Comparison of ENCODE assay signal across 16 cellular contexts in genomic region chr2:74420006-74420405, GRCh38. TPM values are rescaled to one million over a fixed set of nuclear protein-coding genes. Genes with fewer than 3 reads are reported as not detected.
DNase-seq lines count a peak whose midpoint lies in the region; ATAC-seq and TF ChIP-seq lines count a peak whose summit lies in the region.
"Had no signal": no experiment of that assay in that cellular context is flagged by ENCODE, and none has a peak within 500 bp of the region (broad histone marks: within the 10 kb centered on the region; RNA-seq: fewer than 3 reads in every experiment).

No MANE protein-coding gene starts in this region.

- no peak for ATAC-seq in activated CD8-positive, alpha-beta T cell treated with anti-CD3 and anti-CD28 coated beads, Interleukin-2, amount 10 ng/mL, durations not matched to agents 7 days and 5 days
- no peak for ATAC-seq in naive thymus-derived CD8-positive, alpha-beta T cell
- ATAC-seq in GM21381 (IDR thresholded peaks at IDR 0.05; ENCODE audit: unreplicated experiment) = no peak
- ATAC-seq: left ventricle myocardium superior, psoas muscle had no signal

- no peak for DNase-seq in T-helper 2 cell treated with Interferon-gamma antibody and Interleukin-4, amounts not matched to agents 5 μg/mL and 100 μg/mL, for 36 hours (ENCODE audit: low spot score)
- DNase-seq in T-helper 2 cell = no peak
- DNase-seq in activated CD8-positive, alpha-beta T cell treated with anti-CD3 and anti-CD28 coated beads, Interleukin-2, amount 10 ng/mL, durations not matched to agents 7 days and 5 days = no peak
- peak in 2 of 10 donors; percentile 40 to 55 for DNase-seq in naive thymus-derived CD8-positive, alpha-beta T cell
- DNase-seq in amygdala (lab: John Stamatoyannopoulos, UW) = no peak
- no peak for DNase-seq in AML-193 (lab: John Stamatoyannopoulos, UW)
- DNase-seq: 8988T; activated CD4-positive, alpha-beta T cell treated with anti-CD3 and anti-CD28 coated beads for 48 hours; activated effector memory CD4-positive, alpha-beta T cell treated with anti-CD3 and anti-CD28 coated beads, Interleukin-2, amount 50 U/mL, for 16 hours; left ventricle myocardium superior; NCI-H187; NCI-H446; psoas muscle had no signal

- peaks cover 27% of the 10 kb centered on the region for H3K4me1 Mint-ChIP-seq in T-helper 2 cell treated with Interferon-gamma antibody and Interleukin-4, amounts not matched to agents 5 μg/mL and 100 μg/mL, for 36 hours (ENCODE audit: low read depth)
- peaks cover 40% of the 10 kb centered on the region for H3K4me1 Mint-ChIP-seq in activated CD8-positive, alpha-beta T cell treated with anti-CD3 and anti-CD28 coated beads, Interleukin-2, amount 10 ng/mL, durations not matched to agents 7 days and 5 days (ENCODE audit: low read depth)
- H3K4me1 Mint-ChIP-seq in naive thymus-derived CD8-positive, alpha-beta T cell = peaks cover 18 to 49% (median 33%) of the 10 kb centered on the region in 4 donors

- peaks cover 17% of the 10 kb centered on the region for H3K36me3 ChIP-seq in DOHH2 (ENCODE audit: control insufficient read depth, low read length)
- H3K36me3 ChIP-seq: breast epithelium had no signal

- H3K27ac Mint-ChIP-seq in T-helper 2 cell treated with Interferon-gamma antibody and Interleukin-4, amounts not matched to agents 5 μg/mL and 100 μg/mL, for 36 hours = peak overlapping the region; percentile 58
- peak overlapping the region; percentile 5 for H3K27ac Mint-ChIP-seq in activated CD8-positive, alpha-beta T cell treated with anti-CD3 and anti-CD28 coated beads, Interleukin-2, amount 10 ng/mL, durations not matched to agents 7 days and 5 days
- peak overlapping the region; percentile 93 to 100 (median 99) for H3K27ac Mint-ChIP-seq in naive thymus-derived CD8-positive, alpha-beta T cell

- H3K27me3 ChIP-seq in DOHH2 (ENCODE audit: control insufficient read depth, low read length) = peaks cover 12% of the 10 kb centered on the region
- H3K27me3 ChIP-seq: breast epithelium had no signal

- H3F3A ChIP-seq in DOHH2 (ENCODE audit: control insufficient read depth, insufficient read depth) = 0 out of 2 replicates have a peak, but pooled peaks cover 4% of the 10 kb centered on the region

- H3K9me2 ChIP-seq in DOHH2 (replicated peaks; ENCODE audit: control insufficient read depth, low read length) = no peaks in the 10 kb centered on the region

- H3K9me3 ChIP-seq in DOHH2 (ENCODE audit: control insufficient read depth, insufficient read depth, low read length) = no peaks in the 10 kb centered on the region
- H3K9me3 ChIP-seq: breast epithelium, psoas muscle had no signal

- H4K20me1 ChIP-seq in DOHH2 (ENCODE audit: control insufficient read depth, insufficient read depth, low read depth, low read length) = no peaks in the 10 kb centered on the region

- no peak overlapping the region for H3K27ac ChIP-seq in DOHH2 (ENCODE audit: low read depth, low read length)
- H3K27ac ChIP-seq: breast epithelium, psoas muscle had no signal

- H3K4me3 ChIP-seq in DOHH2 (ENCODE audit: low read length) = peak overlapping the region; percentile 98

- CTCF ChIA-PET in activated CD8-positive, alpha-beta T cell treated with anti-CD3 and anti-CD28 coated beads, Interleukin-2, amount 10 ng/mL, durations not matched to agents 7 days and 5 days (lab: Charles Lee) = interaction anchor here (1.0 kb wide), 1 partner anchor 166 kb away, joined by 3 read pairs; no protein-coding TSS in a partner anchor

- no peaks in the 10 kb centered on the region for H3K9me3 Mint-ChIP-seq in T-helper 2 cell treated with Interferon-gamma antibody and Interleukin-4, amounts not matched to agents 5 μg/mL and 100 μg/mL, for 36 hours
- no peaks in the 10 kb centered on the region for H3K9me3 Mint-ChIP-seq in activated CD8-positive, alpha-beta T cell treated with anti-CD3 and anti-CD28 coated beads, Interleukin-2, amount 10 ng/mL, durations not matched to agents 7 days and 5 days (ENCODE audit: insufficient read depth)
- no peaks in the 10 kb centered on the region for H3K9me3 Mint-ChIP-seq in naive thymus-derived CD8-positive, alpha-beta T cell

- POLR2A ChIA-PET in activated CD8-positive, alpha-beta T cell treated with anti-CD3 and anti-CD28 coated beads, Interleukin-2, amount 10 ng/mL, durations not matched to agents 7 days and 5 days (lab: Charles Lee) = no interaction called here
- POLR2A ChIA-PET in naive thymus-derived CD8-positive, alpha-beta T cell (lab: Charles Lee) = interaction anchor here (0.7 to 2.7 kb wide), 4 partner anchors 29 to 80 kb away, joined by 4 to 20 read pairs (median 6); partner anchors contain the start of genes CCDC142 and TTC31

- H3K4me3 Mint-ChIP-seq in T-helper 2 cell treated with Interferon-gamma antibody and Interleukin-4, amounts not matched to agents 5 μg/mL and 100 μg/mL, for 36 hours = peak overlapping the region; percentile 48
- H3K4me3 Mint-ChIP-seq in activated CD8-positive, alpha-beta T cell treated with anti-CD3 and anti-CD28 coated beads, Interleukin-2, amount 10 ng/mL, durations not matched to agents 7 days and 5 days = no peak overlapping the region
- peak overlapping the region; percentile 55 to 100 (median 88) for H3K4me3 Mint-ChIP-seq in naive thymus-derived CD8-positive, alpha-beta T cell

- peaks cover 55% of the 10 kb centered on the region for H3K4me1 ChIP-seq in DOHH2 (ENCODE audit: control insufficient read depth, low read length)
- H3K4me1 ChIP-seq: breast epithelium, psoas muscle had no signal

- H3K36me3 Mint-ChIP-seq in T-helper 2 cell treated with Interferon-gamma antibody and Interleukin-4, amounts not matched to agents 5 μg/mL and 100 μg/mL, for 36 hours (ENCODE audit: low read depth) = peaks cover 11% of the 10 kb centered on the region
- peaks cover 12% of the 10 kb centered on the region for H3K36me3 Mint-ChIP-seq in activated CD8-positive, alpha-beta T cell treated with anti-CD3 and anti-CD28 coated beads, Interleukin-2, amount 10 ng/mL, durations not matched to agents 7 days and 5 days (ENCODE audit: low read depth)
- peaks cover 0 to 2% (median 0%) of the 10 kb centered on the region in 3 donors for H3K36me3 Mint-ChIP-seq in naive thymus-derived CD8-positive, alpha-beta T cell

- peak overlapping the region; percentile 100 for H3K4me2 ChIP-seq in DOHH2 (ENCODE audit: low read length)

- H3K27me3 Mint-ChIP-seq in T-helper 2 cell treated with Interferon-gamma antibody and Interleukin-4, amounts not matched to agents 5 μg/mL and 100 μg/mL, for 36 hours (ENCODE audit: low read depth) = no peaks in the 10 kb centered on the region
- H3K27me3 Mint-ChIP-seq in activated CD8-positive, alpha-beta T cell treated with anti-CD3 and anti-CD28 coated beads, Interleukin-2, amount 10 ng/mL, durations not matched to agents 7 days and 5 days (ENCODE audit: low read depth) = no peaks in the 10 kb centered on the region
- H3K27me3 Mint-ChIP-seq in naive thymus-derived CD8-positive, alpha-beta T cell = no peaks in the 10 kb centered on the region

- H3K79me2 ChIP-seq in DOHH2 (ENCODE audit: control insufficient read depth, low read length) = peaks cover 13% of the 10 kb centered on the region

- TF ChIP-seq CTCF in DOHH2 (IDR thresholded peaks at IDR 0.05; ENCODE audit: low read depth, low read length, poor library complexity, severe bottlenecking) = no peak

RNA-seq across cellular contexts. Expression of gene C2orf81, which starts 1.4 kb away (rescaled TPM):
- total RNA-seq in activated CD8-positive, alpha-beta T cell treated with anti-CD3 and anti-CD28 coated beads, Interleukin-2, amount 10 ng/mL, durations not matched to agents 7 days and 5 days = 1 to 10 TPM; 1.5 TPM
- 1 to 10 TPM; 7.5 to 9.8 TPM for total RNA-seq in naive thymus-derived CD8-positive, alpha-beta T cell
- polyA plus RNA-seq in naive thymus-derived CD8-positive, alpha-beta T cell = 1 to 10 TPM; 3.2 to 5.3 (median 3.3) TPM

RNA-seq across cellular contexts. Expression of gene WDR54, which starts 1.5 kb away (rescaled TPM):
- total RNA-seq in activated CD8-positive, alpha-beta T cell treated with anti-CD3 and anti-CD28 coated beads, Interleukin-2, amount 10 ng/mL, durations not matched to agents 7 days and 5 days = 10 to 100 TPM; 93.7 to 96.9 TPM
- total RNA-seq in naive thymus-derived CD8-positive, alpha-beta T cell = 10 to 100 TPM; 28.9 to 31.1 TPM
- 10 to 100 TPM; 43.9 to 65.1 (median 61.7) TPM for polyA plus RNA-seq in naive thymus-derived CD8-positive, alpha-beta T cell

RNA-seq across cellular contexts. Expression of gene RTKN, which starts 21.7 kb away (rescaled TPM):
- total RNA-seq in activated CD8-positive, alpha-beta T cell treated with anti-CD3 and anti-CD28 coated beads, Interleukin-2, amount 10 ng/mL, durations not matched to agents 7 days and 5 days = under 1 TPM; 0.37 to 0.57 TPM
- total RNA-seq in naive thymus-derived CD8-positive, alpha-beta T cell = under 1 TPM in 1 of 2 experiments, not detected in 1; 0.47 TPM
- polyA plus RNA-seq in naive thymus-derived CD8-positive, alpha-beta T cell = under 1 TPM; 0.09 to 0.54 (median 0.30) TPM

RNA-seq across cellular contexts. Expression of gene INO80B, which starts 34.9 kb away (rescaled TPM):
- total RNA-seq in activated CD8-positive, alpha-beta T cell treated with anti-CD3 and anti-CD28 coated beads, Interleukin-2, amount 10 ng/mL, durations not matched to agents 7 days and 5 days = 10 to 100 TPM; 25.7 to 29.1 TPM
- 10 to 100 TPM; 93.6 to 93.8 TPM for total RNA-seq in naive thymus-derived CD8-positive, alpha-beta T cell
- polyA plus RNA-seq in naive thymus-derived CD8-positive, alpha-beta T cell = 1 to 10 TPM; 8.1 to 9.4 (median 8.2) TPM

RNA-seq across cellular contexts. Expression of gene WBP1, which starts 38.2 kb away (rescaled TPM):
- total RNA-seq in activated CD8-positive, alpha-beta T cell treated with anti-CD3 and anti-CD28 coated beads, Interleukin-2, amount 10 ng/mL, durations not matched to agents 7 days and 5 days = 10 to 100 TPM; 34.0 to 34.3 TPM
- total RNA-seq in naive thymus-derived CD8-positive, alpha-beta T cell = 100 to 1,000 TPM; 121 to 122 TPM
- 10 to 100 TPM; 32.4 to 38.3 (median 34.2) TPM for polyA plus RNA-seq in naive thymus-derived CD8-positive, alpha-beta T cell

Comparison
In these comparisons a context has a peak if more than half of its experiments do, and no peak if none do; other contexts are left out.
1. H3K27ac Mint-ChIP-seq: peak in every context shown above with its lines; median percentile 99 in naive thymus-derived CD8-positive, alpha-beta T cell; 58 in T-helper 2 cell treated with Interferon-gamma antibody and Interleukin-4, amounts not matched to agents 5 μg/mL and 100 μg/mL, for 36 hours; 5 in activated CD8-positive, alpha-beta T cell treated with anti-CD3 and anti-CD28 coated beads, Interleukin-2, amount 10 ng/mL, durations not matched to agents 7 days and 5 days.